In the genomic region with DNA sequence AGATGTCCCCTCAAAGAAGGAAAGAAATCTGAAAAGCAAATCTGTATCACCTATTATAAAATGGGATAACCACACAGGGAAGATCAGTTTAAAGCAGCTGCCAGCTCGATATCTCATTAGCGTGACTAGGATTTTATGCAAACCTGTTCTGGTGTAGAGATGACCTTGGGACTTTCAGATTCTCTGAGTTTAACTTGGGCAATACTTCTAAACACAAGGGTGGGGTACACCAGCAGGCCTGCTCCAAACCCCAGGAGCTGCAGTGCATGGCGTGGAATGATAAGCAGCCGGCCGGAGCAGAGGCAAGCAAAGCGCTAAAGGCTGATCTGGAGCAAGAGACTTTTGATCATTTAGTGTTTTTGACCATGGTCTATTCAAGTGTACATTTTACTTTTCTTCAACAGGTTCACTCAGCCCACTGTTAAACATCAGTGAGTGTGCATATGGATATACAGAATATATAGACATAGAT, we compare ENCODE assay signal across 9 cellular contexts. TPM values are rescaled to one million over a fixed set of nuclear protein-coding genes. Genes with fewer than 3 reads are reported as not detected.
DNase-seq lines count a peak whose midpoint lies in the region; ATAC-seq and TF ChIP-seq lines count a peak whose summit lies in the region.
"Had no signal": no experiment of that assay in that cellular context is flagged by ENCODE, and none has a peak within 500 bp of the region (broad histone marks: within the 10 kb centered on the region; RNA-seq: fewer than 3 reads in every experiment).

No MANE protein-coding gene starts in this region.

- peaks cover 83% of the 10 kb centered on the region for H3K4me1 Mint-ChIP-seq in activated naive CD4-positive, alpha-beta T cell treated with anti-CD3 and anti-CD28 coated beads, Interleukin-2, amount 50 U/mL, for 24 hours
- H3K4me1 Mint-ChIP-seq in activated naive CD4-positive, alpha-beta T cell treated with anti-CD3 and anti-CD28 coated beads for 36 hours (ENCODE audit: low read depth) = peaks cover 64% of the 10 kb centered on the region
- peaks cover 82% of the 10 kb centered on the region for H3K4me1 Mint-ChIP-seq in activated B cell treated with CpG ODN at 0.5 μM for 24 hours

- TF ChIP-seq CTCF in activated B cell treated with CpG ODN at 0.5 μM for 24 hours (IDR thresholded peaks at IDR 0.05) (no peak), lower lobe of right lung (IDR thresholded peaks at IDR 0.05) (no peak), testis (IDR thresholded peaks at IDR 0.05) (no peak)

- H3K36me3 Mint-ChIP-seq in activated naive CD4-positive, alpha-beta T cell treated with anti-CD3 and anti-CD28 coated beads, Interleukin-2, amount 50 U/mL, for 24 hours = no peaks in the 10 kb centered on the region
- H3K36me3 Mint-ChIP-seq in activated naive CD4-positive, alpha-beta T cell treated with anti-CD3 and anti-CD28 coated beads for 36 hours (ENCODE audit: low read depth) = peaks cover 1% of the 10 kb centered on the region
- peaks cover 7% of the 10 kb centered on the region for H3K36me3 Mint-ChIP-seq in activated B cell treated with CpG ODN at 0.5 μM for 24 hours (ENCODE audit: low read depth)

- H3K27ac ChIP-seq in lower lobe of right lung (peak overlapping the region; percentile 20), testis (peak overlapping the region; percentile 29 to 37)

- H3K4me1 ChIP-seq in lower lobe of right lung (peaks cover 71% of the 10 kb centered on the region), testis (peaks cover 49% of the 10 kb centered on the region)

- intact Hi-C loops in activated naive CD4-positive, alpha-beta T cell treated with anti-CD3 and anti-CD28 coated beads for 36 hours (cut with micrococcal nuclease) = no loop called here
- intact Hi-C loops in activated B cell treated with CpG ODN at 0.5 μM for 24 hours (cut with micrococcal nuclease) (no loop called here), lower lobe of right lung (cut with DNase I) (loop anchor here (10.0 kb wide), 1 partner anchor 216 kb away; no protein-coding TSS in a partner anchor), testis (cut with DNase I; ENCODE audit: low total_unique reads) (loop anchor here (5.0 kb wide), 1 partner anchor 218 kb away; no protein-coding TSS in a partner anchor)

- POLR2A ChIA-PET in activated B cell treated with CpG ODN at 0.5 μM for 24 hours (lab: Charles Lee) = interaction anchor here (0.9 to 15.4 kb wide), 10 partner anchors 9 to 213 kb away, joined by 3 to 439 read pairs (median 37); no protein-coding TSS in a partner anchor

- no peaks in the 10 kb centered on the region for H3K27me3 ChIP-seq in lower lobe of right lung (ENCODE audit: low read depth)
- H3K27me3 ChIP-seq in testis = no peaks in the 10 kb centered on the region

- 62 to 67% methylated on average over 6 of the region's 6 CpGs for WGBS in testis, 2 donors

- no peak overlapping the region for H3K4me3 Mint-ChIP-seq in activated naive CD4-positive, alpha-beta T cell treated with anti-CD3 and anti-CD28 coated beads, Interleukin-2, amount 50 U/mL, for 24 hours
- H3K4me3 Mint-ChIP-seq in activated naive CD4-positive, alpha-beta T cell treated with anti-CD3 and anti-CD28 coated beads for 36 hours = no peak overlapping the region
- H3K4me3 Mint-ChIP-seq in activated B cell treated with CpG ODN at 0.5 μM for 24 hours = no peak overlapping the region

- H3K4me3 ChIP-seq in lower lobe of right lung (no peak overlapping the region), testis (no peak overlapping the region)

- H3K27me3 Mint-ChIP-seq in activated naive CD4-positive, alpha-beta T cell treated with anti-CD3 and anti-CD28 coated beads, Interleukin-2, amount 50 U/mL, for 24 hours = no peaks in the 10 kb centered on the region
- H3K27me3 Mint-ChIP-seq in activated naive CD4-positive, alpha-beta T cell treated with anti-CD3 and anti-CD28 coated beads for 36 hours (ENCODE audit: low read depth) = no peaks in the 10 kb centered on the region
- H3K27me3 Mint-ChIP-seq in activated B cell treated with CpG ODN at 0.5 μM for 24 hours = no peaks in the 10 kb centered on the region

- no peak for DNase-seq in activated naive CD4-positive, alpha-beta T cell treated with anti-CD3 and anti-CD28 coated beads for 36 hours
- DNase-seq in activated B cell treated with CpG ODN at 0.5 μM for 24 hours (no peak), lower lobe of right lung (no peak), testis (peak; percentile 49), T-helper 1 cell (no peak)
- DNase-seq: NCI-H1092 had no signal

- peak overlapping the region; percentile 51 for H3K27ac Mint-ChIP-seq in activated naive CD4-positive, alpha-beta T cell treated with anti-CD3 and anti-CD28 coated beads, Interleukin-2, amount 50 U/mL, for 24 hours
- no peak overlapping the region for H3K27ac Mint-ChIP-seq in activated naive CD4-positive, alpha-beta T cell treated with anti-CD3 and anti-CD28 coated beads for 36 hours
- peak overlapping the region; percentile 65 for H3K27ac Mint-ChIP-seq in activated B cell treated with CpG ODN at 0.5 μM for 24 hours

- H3K36me3 ChIP-seq in lower lobe of right lung (no peaks in the 10 kb centered on the region), testis (ENCODE audit: low read depth, missing control alignments) (no peaks in the 10 kb centered on the region)

- H3K9me3 Mint-ChIP-seq in activated naive CD4-positive, alpha-beta T cell treated with anti-CD3 and anti-CD28 coated beads, Interleukin-2, amount 50 U/mL, for 24 hours = no peaks in the 10 kb centered on the region
- H3K9me3 Mint-ChIP-seq in activated naive CD4-positive, alpha-beta T cell treated with anti-CD3 and anti-CD28 coated beads for 36 hours = no peaks in the 10 kb centered on the region
- no peaks in the 10 kb centered on the region for H3K9me3 Mint-ChIP-seq in activated B cell treated with CpG ODN at 0.5 μM for 24 hours

- H3K9me3 ChIP-seq in lower lobe of right lung = no peaks in the 10 kb centered on the region
- H3K9me3 ChIP-seq in testis = no peaks in the 10 kb centered on the region

- ATAC-seq in activated B cell treated with CpG ODN at 0.5 μM for 24 hours (ENCODE audit: low read depth) = no peak
- no peak for ATAC-seq in lower lobe of right lung
- no peak for ATAC-seq in HG03565 (IDR thresholded peaks at IDR 0.05; ENCODE audit: unreplicated experiment)
- ATAC-seq in HG02970 (IDR thresholded peaks at IDR 0.05; ENCODE audit: low FRiP score, unreplicated experiment) = no peak

- CTCF ChIA-PET in activated naive CD4-positive, alpha-beta T cell treated with anti-CD3 and anti-CD28 coated beads for 36 hours (lab: Charles Lee) = interaction anchor here (0.6 to 11.2 kb wide), 17 partner anchors 8 to 224 kb away, joined by 3 to 105 read pairs (median 4); no protein-coding TSS in a partner anchor
- CTCF ChIA-PET in activated B cell treated with CpG ODN at 0.5 μM for 24 hours (lab: Charles Lee) = interaction anchor here (0.7 to 6.9 kb wide), 9 partner anchors 9 to 218 kb away, joined by 3 to 69 read pairs (median 6); no protein-coding TSS in a partner anchor

- TF ChIP-seq POLR2A in testis (IDR thresholded peaks at IDR 0.05) = no peak

RNA-seq across cellular contexts. Expression of a gene that starts 4.7 kb away (rescaled TPM):
- total RNA-seq in activated naive CD4-positive, alpha-beta T cell treated with anti-CD3 and anti-CD28 coated beads for 36 hours = 10 to 100 TPM; 11.4 to 11.6 TPM
- total RNA-seq in activated B cell treated with CpG ODN at 0.5 μM for 24 hours = 45.6 and 47.3 TPM in 2 replicates
- total RNA-seq in lower lobe of right lung = 20.1 TPM
- 10 to 100 TPM; 41.4 to 41.7 TPM for total RNA-seq in testis
- polyA plus RNA-seq in testis (ENCODE audit: insufficient read depth, low read depth, low replicate concordance) = 24.8 TPM

Comparison
In these comparisons a context has a peak if more than half of its experiments do, and no peak if none do; other contexts are left out.
1. intact Hi-C loops: an anchor here in lower lobe of right lung (10.0 kb wide) and testis (5.0 kb wide); none called in activated naive CD4-positive, alpha-beta T cell treated with anti-CD3 and anti-CD28 coated beads for 36 hours and activated B cell treated with CpG ODN at 0.5 μM for 24 hours.